ENCODE assay signal across 29 cellular contexts in genomic region chr12:94731733-94732360, GRCh38.
DNase-seq lines count a peak whose midpoint lies in the region; ATAC-seq and TF ChIP-seq lines count a peak whose summit lies in the region.
"Had no signal": no experiment of that assay in that cellular context is flagged by ENCODE, and none has a peak within 500 bp of the region (broad histone marks: within the 10 kb centered on the region; RNA-seq: fewer than 3 reads in every experiment).

No MANE protein-coding gene starts in this region.

- no peak overlapping the region for H3K4me3 ChIP-seq in cardiac muscle cell
- H3K4me3 ChIP-seq in tibial nerve = no peak overlapping the region
- H3K4me3 ChIP-seq: breast epithelium, esophagus squamous epithelium, hepatocyte, psoas muscle, sigmoid colon, thyroid gland had no signal

- TF ChIP-seq POLR2A in tibial nerve (IDR thresholded peaks at IDR 0.05) = no peak

- intact Hi-C loops in left ventricle myocardium superior (cut with micrococcal nuclease) = no loop called here

- no peak for TF ChIP-seq EP300 in tibial nerve (IDR thresholded peaks at IDR 0.05)

- WGBS in tibial nerve, 2 donors = 85 to 87% methylated on average over 10 of the region's 10 CpGs

- ATAC-seq in left ventricle myocardium superior = no peak
- ATAC-seq in GM21381 (IDR thresholded peaks at IDR 0.05; ENCODE audit: unreplicated experiment) = no peak
- no peak for ATAC-seq in stimulated activated naive CD8-positive, alpha-beta T cell treated with anti-CD3 and anti-CD28 coated beads, Interleukin-15, Interleukin-2, amounts not matched to agents 100 U/mL and 50 U/mL, for 24 hours
- ATAC-seq: activated CD8-positive, alpha-beta T cell treated with anti-CD3 and anti-CD28 coated beads for 36 hours; HepG2; Panc1; psoas muscle had no signal

- DNase-seq in cardiac muscle cell (ENCODE audit: low read depth in 1 of 2, low spot score in 1 of 2) = no peak
- DNase-seq in left ventricle myocardium superior = no peak
- peak; percentile 24 for DNase-seq in dermis blood vessel endothelial cell
- DNase-seq in iris pigment epithelial cell (ENCODE audit: low read depth) = peak; percentile 12
- no peak for DNase-seq in tibial nerve (ENCODE audit: low spot score in 2 of 2)
- DNase-seq in NCI-H1417 (lab: John Stamatoyannopoulos, UW) = no peak
- no peak for DNase-seq in stimulated activated naive CD8-positive, alpha-beta T cell treated with anti-CD3 and anti-CD28 coated beads, Interleukin-15, Interleukin-2, amounts not matched to agents 100 U/mL and 50 U/mL, for 24 hours
- DNase-seq: activated CD4-positive, alpha-beta T cell treated with anti-CD3 and anti-CD28 coated beads for 1 hour; activated CD8-positive, alpha-beta memory T cell treated with anti-CD3 and anti-CD28 coated beads, Interleukin-2, amount 50 U/mL, for 48 hours; activated CD8-positive, alpha-beta T cell treated with anti-CD3 and anti-CD28 coated beads for 36 hours; amygdala; effector memory CD4-positive, alpha-beta T cell; EL; esophagus squamous epithelium; HCEC 1CT; NCI-H2029 treated with DMSO at 0.1 percent for 48 hours; NCI-H226; NCI-H526 treated with DMSO at 0.1 percent for 48 hours; psoas muscle; SIG-M5; sigmoid colon; stimulated activated CD4-positive, alpha-beta T cell treated with anti-CD3 and anti-CD28 coated beads, Interleukin-12 subunit alpha, Interleukin-12 subunit beta, amount 100 ng/mL, for 4 hours; stimulated activated CD4-positive, alpha-beta T cell treated with anti-CD3 and anti-CD28 coated beads, Interleukin-2, amount 100 ng/mL, for 48 hours; thyroid gland had no signal

- H3K4me1 ChIP-seq in cardiac muscle cell (ENCODE audit: low read depth) (peaks cover 7% of the 10 kb centered on the region), tibial nerve (peaks cover 0 to 23% (median 0%) of the 10 kb centered on the region in 4 donors)
- H3K4me1 ChIP-seq: breast epithelium, esophagus squamous epithelium, psoas muscle, sigmoid colon, thyroid gland had no signal

- H3K27me3 ChIP-seq in cardiac muscle cell = no peaks in the 10 kb centered on the region
- H3K27me3 ChIP-seq in tibial nerve = no peaks in the 10 kb centered on the region
- H3K27me3 ChIP-seq: breast epithelium, esophagus squamous epithelium, hepatocyte, sigmoid colon, thyroid gland had no signal

- peak overlapping the region; percentile 16 for H3K27ac ChIP-seq in cardiac muscle cell
- peak overlapping the region in 3 of 4 donors; percentile 17 to 75 (median 68) for H3K27ac ChIP-seq in tibial nerve
- H3K27ac ChIP-seq: breast epithelium, esophagus squamous epithelium, hepatocyte, psoas muscle, sigmoid colon, thyroid gland had no signal

- H3K36me3 ChIP-seq in cardiac muscle cell = no peaks in the 10 kb centered on the region
- no peaks in the 10 kb centered on the region for H3K36me3 ChIP-seq in tibial nerve
- H3K36me3 ChIP-seq: breast epithelium, esophagus squamous epithelium, sigmoid colon, thyroid gland had no signal

- no peak for TF ChIP-seq CTCF in cardiac muscle cell (IDR thresholded peaks at IDR 0.05; ENCODE audit: low read depth, low read length)
- no peak for TF ChIP-seq CTCF in tibial nerve (IDR thresholded peaks at IDR 0.05)

- H3K9me3 ChIP-seq in cardiac muscle cell (ENCODE audit: low read depth) (no peaks in the 10 kb centered on the region), tibial nerve (no peaks in the 10 kb centered on the region)
- H3K9me3 ChIP-seq: breast epithelium, esophagus squamous epithelium, psoas muscle, sigmoid colon, thyroid gland had no signal

Comparison
In these comparisons a context has a peak if more than half of its experiments do, and no peak if none do; other contexts are left out.
1. DNase-seq: peak in dermis blood vessel endothelial cell (single experiment) and iris pigment epithelial cell (single experiment); none in cardiac muscle cell (0 of 2), left ventricle myocardium superior (single experiment), tibial nerve (0 of 2), NCI-H1417 (0 of 3) and stimulated activated naive CD8-positive, alpha-beta T cell treated with anti-CD3 and anti-CD28 coated beads, Interleukin-15, Interleukin-2, amounts not matched to agents 100 U/mL and 50 U/mL, for 24 hours (single experiment).